In genomic region chr1:178540646-178541045, GRCh38 we compare ENCODE assay signal across 12 cellular contexts. TPM values are rescaled to one million over a fixed set of nuclear protein-coding genes. Genes with fewer than 3 reads are reported as not detected.
A peak's percentile ranks its signal among the peaks of the same experiment; 100 is the strongest.
DNase-seq lines count a peak whose midpoint lies in the region; ATAC-seq, FAIRE-seq and TF ChIP-seq lines count a peak whose summit lies in the region.
"Had no signal": no experiment of that assay in that cellular context is flagged by ENCODE, and none has a peak within 500 bp of the region (broad histone marks: within the 10 kb centered on the region; RNA-seq: fewer than 3 reads in every experiment).

No MANE protein-coding gene starts in this region.

- H3K4me3 ChIP-seq in AG04450 (ENCODE audit: low read depth, low read length) (no peak overlapping the region), HFF-Myc (replicated peaks; ENCODE audit: low read depth, low read length) (no peak overlapping the region), astrocyte (ENCODE audit: insufficient read depth, low read depth, low read length) (no peak overlapping the region)

- no peaks in the 10 kb centered on the region for H4K20me1 ChIP-seq in astrocyte (ENCODE audit: insufficient read depth, low read length)

- H3K4me1 ChIP-seq in astrocyte (ENCODE audit: insufficient read depth, low read length) = peaks cover 55% of the 10 kb centered on the region

- H3K36me3 ChIP-seq in astrocyte (ENCODE audit: insufficient read depth, low read length) = no peaks in the 10 kb centered on the region

- H3K4me2 ChIP-seq in astrocyte (ENCODE audit: low read length) = peak overlapping the region; percentile 49

- ATAC-seq in HG03469 (IDR thresholded peaks at IDR 0.05; ENCODE audit: unreplicated experiment) = no peak
- ATAC-seq in GM21529 (IDR thresholded peaks at IDR 0.05; ENCODE audit: unreplicated experiment) = no peak

- peak overlapping the region; percentile 18 for H2AFZ ChIP-seq in astrocyte (ENCODE audit: low read depth, low read length)

- peak overlapping the region; percentile 36 for H3K27ac Mint-ChIP-seq in astrocyte (ENCODE audit: unreplicated experiment)
- H3K27ac Mint-ChIP-seq: activated T-helper 2 cell treated with anti-CD3 and anti-CD28 coated beads, Interferon-gamma antibody, Interleukin-2, Interleukin-4, amounts not matched to agents 10 μg/mL and 5 μg/mL and 100 μg/mL, durations not matched to agents 14 hours and 24 hours and 36 hours had no signal

- H3K79me2 ChIP-seq in astrocyte (ENCODE audit: insufficient read depth, low read length) = peaks cover 6% of the 10 kb centered on the region

- peak overlapping the region; percentile 17 for H3K4me3 Mint-ChIP-seq in astrocyte (ENCODE audit: unreplicated experiment)

- CTCF ChIA-PET in AG04450 (lab: Charles Lee) = interaction anchor here (0.5 to 8.9 kb wide), 10 partner anchors 10 to 463 kb away, joined by 3 to 176 read pairs (median 4); no protein-coding TSS in a partner anchor

- H3K27me3 Mint-ChIP-seq in astrocyte (ENCODE audit: low read depth, unreplicated experiment) = no peaks in the 10 kb centered on the region

- POLR2A ChIA-PET in AG04450 (lab: Yijun Ruan, JAX) = interaction anchor here (0.5 to 1.2 kb wide), 4 partner anchors 83 to 586 kb away, joined by 3 to 6 read pairs (median 4); no protein-coding TSS in a partner anchor

- peaks cover under 1% of the 10 kb centered on the region for H3K36me3 Mint-ChIP-seq in astrocyte (ENCODE audit: low read depth, unreplicated experiment)

- no peak for FAIRE-seq in astrocyte (lab: Jason Lieb, UNC)

- DNase-seq in AG04450 (ENCODE audit: low read depth, low spot score) (peak; percentile 68), HFF-Myc (ENCODE audit: extremely low read depth, low read depth) (peak; percentile 96), astrocyte (ENCODE audit: low read depth) (peak; percentile 73), iris pigment epithelial cell (ENCODE audit: low read depth) (peak; percentile 86), SIG-M5 treated with dmso at 0.1 percent for 504 hours (lab: John Stamatoyannopoulos, UW; ENCODE audit: unreplicated experiment) (no peak), DMS53 (lab: John Stamatoyannopoulos, UW) (no peak)
- DNase-seq: stimulated activated CD4-positive, alpha-beta T cell treated with anti-CD3 and anti-CD28 coated beads, Interleukin-12 subunit alpha, Interleukin-12 subunit beta, amount 100 ng/mL, for 4 hours had no signal

- TF ChIP-seq CTCF in AG04450 (IDR thresholded peaks at IDR 0.05; ENCODE audit: low read depth, low read length) (no peak), HFF-Myc (IDR thresholded peaks at IDR 0.05; ENCODE audit: low read depth, low read length, missing control alignments) (no peak), astrocyte (IDR thresholded peaks at IDR 0.05; ENCODE audit: insufficient read depth, low read depth, low read length) (no peak)

- no peak overlapping the region for H3K9ac ChIP-seq in astrocyte (ENCODE audit: low read length)

- H3K9me3 ChIP-seq in AG04450 (ENCODE audit: control insufficient read depth, insufficient read depth, low read length) (no peaks in the 10 kb centered on the region; the same call in 1 of the 2 replicates), astrocyte (ENCODE audit: insufficient read depth, low read depth, low read length) (no peaks in the 10 kb centered on the region)

- peak overlapping the region; percentile 65 for H3K27ac ChIP-seq in AG04450 (ENCODE audit: low read depth, low read length)
- no peak overlapping the region for H3K27ac ChIP-seq in astrocyte (ENCODE audit: low read depth, low read length)

- H3K27me3 ChIP-seq in AG04450 (ENCODE audit: control insufficient read depth, insufficient read depth, low read length) = no peaks in the 10 kb centered on the region
- no peaks in the 10 kb centered on the region for H3K27me3 ChIP-seq in astrocyte (ENCODE audit: insufficient read depth, low read length)

- H3K4me1 Mint-ChIP-seq in astrocyte (ENCODE audit: low read depth, unreplicated experiment) = peaks cover 53% of the 10 kb centered on the region

- no peaks in the 10 kb centered on the region for H3K9me3 Mint-ChIP-seq in astrocyte (ENCODE audit: unreplicated experiment)
- H3K9me3 Mint-ChIP-seq: activated T-helper 2 cell treated with anti-CD3 and anti-CD28 coated beads, Interferon-gamma antibody, Interleukin-2, Interleukin-4, amounts not matched to agents 10 μg/mL and 5 μg/mL and 100 μg/mL, durations not matched to agents 14 hours and 24 hours and 36 hours had no signal

RNA-seq across cellular contexts. Expression of gene TEX35, which starts 27.7 kb away (rescaled TPM):
- not detected in 2 replicates for polyA plus RNA-seq in AG04450 (2011; rRNA removed)
- polyA minus RNA-seq in AG04450 (2011; rRNA and poly(A)+ RNA removed) = not detected in 2 replicates
- not detected in 2 replicates for total RNA-seq in astrocyte
- total RNA-seq: activated T-helper 2 cell treated with anti-CD3 and anti-CD28 coated beads, Interferon-gamma antibody, Interleukin-2, Interleukin-4, amounts not matched to agents 10 μg/mL and 5 μg/mL and 100 μg/mL, durations not matched to agents 14 hours and 24 hours and 36 hours; lung microvascular endothelial cell; subcutaneous adipose tissue had no signal

RNA-seq across cellular contexts. Expression of gene CLEC20A, which starts 43.9 kb away (rescaled TPM):
- not detected in 2 replicates for polyA plus RNA-seq in AG04450 (2011; rRNA removed)
- polyA minus RNA-seq in AG04450 (2011; rRNA and poly(A)+ RNA removed) = not detected in 2 replicates
- not detected in 2 replicates for total RNA-seq in astrocyte
- total RNA-seq: activated T-helper 2 cell treated with anti-CD3 and anti-CD28 coated beads, Interferon-gamma antibody, Interleukin-2, Interleukin-4, amounts not matched to agents 10 μg/mL and 5 μg/mL and 100 μg/mL, durations not matched to agents 14 hours and 24 hours and 36 hours; lung microvascular endothelial cell; subcutaneous adipose tissue had no signal

Comparison
In these comparisons a context has a peak if more than half of its experiments do, and no peak if none do; other contexts are left out.
1. DNase-seq: peak in AG04450 (single experiment), HFF-Myc (single experiment), astrocyte (single experiment) and iris pigment epithelial cell (single experiment); none in SIG-M5 treated with dmso at 0.1 percent for 504 hours (single experiment) and DMS53 (single experiment).